ENCODE assay signal across 8 cellular contexts in genomic region chr3:185283374-185283935, GRCh38. TPM values are rescaled to one million over a fixed set of nuclear protein-coding genes. Genes with fewer than 3 reads are reported as not detected.
DNase-seq lines count a peak whose midpoint lies in the region; ATAC-seq lines count a peak whose summit lies in the region.

No MANE protein-coding gene starts in this region.

- H3K4me3 Mint-ChIP-seq in activated CD4-positive, alpha-beta T cell treated with anti-CD3 and anti-CD28 coated beads, Interleukin-2, amount 10 ng/mL, durations not matched to agents 24 days and 14 days = peak overlapping the region; percentile 99
- H3K4me3 Mint-ChIP-seq in activated T-helper 17 cell treated with anti-CD3 and anti-CD28 coated beads, Interleukin-2, amount 50 U/mL, for 72 hours = peak overlapping the region; percentile 97

- H3K27ac ChIP-seq in thymus (ENCODE audit: low read depth) = peak overlapping the region; percentile 75

- WGBS in thymus = 72% methylated on average over 9 of the region's 9 CpGs

- DNase-seq in activated CD4-positive, alpha-beta T cell treated with anti-CD3 and anti-CD28 coated beads, Interleukin-2, amount 10 ng/mL, durations not matched to agents 24 days and 14 days = no peak
- DNase-seq in activated CD4-positive, alpha-beta T cell treated with anti-CD3 and anti-CD28 coated beads for 4 hours = no peak
- DNase-seq in iris pigment epithelial cell (ENCODE audit: low read depth) (peak; percentile 20), KG1 (lab: John Stamatoyannopoulos, UW) (no peak), OCI-M2 (lab: John Stamatoyannopoulos, UW; ENCODE audit: unreplicated experiment) (no peak)

- H3K4me1 Mint-ChIP-seq in activated CD4-positive, alpha-beta T cell treated with anti-CD3 and anti-CD28 coated beads, Interleukin-2, amount 10 ng/mL, durations not matched to agents 24 days and 14 days = peaks cover 18% of the 10 kb centered on the region
- peaks cover 13% of the 10 kb centered on the region for H3K4me1 Mint-ChIP-seq in activated T-helper 17 cell treated with anti-CD3 and anti-CD28 coated beads, Interleukin-2, amount 50 U/mL, for 72 hours

- no peaks in the 10 kb centered on the region for H3K36me3 ChIP-seq in thymus (ENCODE audit: control insufficient read depth, insufficient read depth)

- peak; percentile 8 for ATAC-seq in activated T-helper 17 cell treated with anti-CD3 and anti-CD28 coated beads, Interleukin-2, amount 50 U/mL, for 72 hours (replicated peaks)
- no peak for ATAC-seq in HG02840 (IDR thresholded peaks at IDR 0.05; ENCODE audit: low FRiP score, unreplicated experiment)

- H3K4me1 ChIP-seq in thymus (ENCODE audit: control insufficient read depth, insufficient read depth, low read length) = no peaks in the 10 kb centered on the region

- no peaks in the 10 kb centered on the region for H3K9me3 ChIP-seq in thymus (ENCODE audit: control insufficient read depth)

- H3K36me3 Mint-ChIP-seq in activated CD4-positive, alpha-beta T cell treated with anti-CD3 and anti-CD28 coated beads, Interleukin-2, amount 10 ng/mL, durations not matched to agents 24 days and 14 days (ENCODE audit: low read depth) = peaks cover 8% of the 10 kb centered on the region
- H3K36me3 Mint-ChIP-seq in activated T-helper 17 cell treated with anti-CD3 and anti-CD28 coated beads, Interleukin-2, amount 50 U/mL, for 72 hours (ENCODE audit: low read depth) = peaks cover 23% of the 10 kb centered on the region

- H3K9me3 Mint-ChIP-seq in activated CD4-positive, alpha-beta T cell treated with anti-CD3 and anti-CD28 coated beads, Interleukin-2, amount 10 ng/mL, durations not matched to agents 24 days and 14 days = peaks cover 21% of the 10 kb centered on the region
- H3K9me3 Mint-ChIP-seq in activated T-helper 17 cell treated with anti-CD3 and anti-CD28 coated beads, Interleukin-2, amount 50 U/mL, for 72 hours = peaks cover 7% of the 10 kb centered on the region

- H3K4me3 ChIP-seq in thymus (ENCODE audit: low read length) = peak overlapping the region; percentile 50

- intact Hi-C loops in activated CD4-positive, alpha-beta T cell treated with anti-CD3 and anti-CD28 coated beads, Interleukin-2, amount 10 ng/mL, durations not matched to agents 24 days and 14 days (cut with micrococcal nuclease) = loop anchor here (2.0 to 10.0 kb wide), 3 partner anchors 49 to 409 kb away; partner anchors contain the start of gene SENP2

- H3K27me3 ChIP-seq in thymus (ENCODE audit: control insufficient read depth, insufficient read depth) = no peaks in the 10 kb centered on the region

- peaks cover 10% of the 10 kb centered on the region for H3K27me3 Mint-ChIP-seq in activated CD4-positive, alpha-beta T cell treated with anti-CD3 and anti-CD28 coated beads, Interleukin-2, amount 10 ng/mL, durations not matched to agents 24 days and 14 days
- H3K27me3 Mint-ChIP-seq in activated T-helper 17 cell treated with anti-CD3 and anti-CD28 coated beads, Interleukin-2, amount 50 U/mL, for 72 hours = peaks cover 13% of the 10 kb centered on the region

- peak overlapping the region; percentile 93 for H3K27ac Mint-ChIP-seq in activated CD4-positive, alpha-beta T cell treated with anti-CD3 and anti-CD28 coated beads, Interleukin-2, amount 10 ng/mL, durations not matched to agents 24 days and 14 days
- H3K27ac Mint-ChIP-seq in activated T-helper 17 cell treated with anti-CD3 and anti-CD28 coated beads, Interleukin-2, amount 50 U/mL, for 72 hours = peak overlapping the region; percentile 91

RNA-seq across cellular contexts. Expression of gene EHHADH, which starts 29.6 kb away (rescaled TPM):
- total RNA-seq in activated CD4-positive, alpha-beta T cell treated with anti-CD3 and anti-CD28 coated beads, Interleukin-2, amount 10 ng/mL, durations not matched to agents 24 days and 14 days = 2.1 and 2.4 TPM in 2 replicates
- 1 to 10 TPM; 1.9 to 3.4 TPM for total RNA-seq in activated T-helper 17 cell treated with anti-CD3 and anti-CD28 coated beads, Interleukin-2, amount 50 U/mL, for 72 hours
- polyA plus RNA-seq in thymus = 3.6 TPM
